In the genomic region with DNA sequence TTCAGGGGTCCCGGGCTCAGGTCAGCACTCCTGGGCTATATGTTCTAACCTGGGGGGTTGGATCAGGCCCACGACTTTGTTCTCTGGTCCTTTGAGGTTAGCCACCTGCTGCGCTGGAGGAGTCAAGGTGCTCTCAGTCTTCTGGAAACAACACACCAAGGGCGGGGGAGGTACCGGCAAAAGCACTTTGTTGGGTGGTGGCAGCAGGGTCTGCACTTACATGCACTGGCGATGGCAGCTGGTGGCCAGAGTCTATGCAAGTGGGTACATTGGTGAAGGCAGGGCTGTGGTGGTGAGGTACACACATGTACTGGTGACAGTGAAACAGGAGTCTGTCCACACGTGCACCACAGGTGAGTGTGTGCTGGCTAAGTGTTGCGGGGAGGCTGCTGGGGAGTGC, we compare ENCODE assay signal across 1 cellular context.
TF ChIP-seq lines count a peak whose summit lies in the region.

No MANE protein-coding gene starts in this region.

TF ChIP-seq in IMR-90, 13 proteins besides CTCF, POLR2A, EP300 and RAD21:
- TF ChIP-seq MAFK (IDR thresholded peaks at IDR 0.05; ENCODE audit: low read depth, low read length) (no peak), USF2 (IDR thresholded peaks at IDR 0.05; ENCODE audit: low read depth, low read length) (no peak), CHD1 (IDR thresholded peaks at IDR 0.05; ENCODE audit: low read depth, low read length) (no peak), CEBPB (IDR thresholded peaks at IDR 0.05; ENCODE audit: low read depth, low read length) (no peak), MXI1 (IDR thresholded peaks at IDR 0.05; ENCODE audit: borderline replicate concordance, low read depth, low read length) (no peak), RFX5 (IDR thresholded peaks at IDR 0.05; ENCODE audit: low read depth, low read length) (no peak), FOS (IDR thresholded peaks at IDR 0.05; ENCODE audit: low read depth, low read length) (no peak), RCOR1 (IDR thresholded peaks at IDR 0.05; ENCODE audit: insufficient replicate concordance, low read length) (no peak), NFE2L2 (IDR thresholded peaks at IDR 0.05; ENCODE audit: low read depth, low read length) (no peak), MAZ (IDR thresholded peaks at IDR 0.05; ENCODE audit: borderline replicate concordance, low read depth, low read length) (no peak), SMC3 (IDR thresholded peaks at IDR 0.05; ENCODE audit: low read depth, low read length) (no peak), BHLHE40 (IDR thresholded peaks at IDR 0.05; ENCODE audit: low read depth, low read length) (no peak)
- TF ChIP-seq, protein P1, sequence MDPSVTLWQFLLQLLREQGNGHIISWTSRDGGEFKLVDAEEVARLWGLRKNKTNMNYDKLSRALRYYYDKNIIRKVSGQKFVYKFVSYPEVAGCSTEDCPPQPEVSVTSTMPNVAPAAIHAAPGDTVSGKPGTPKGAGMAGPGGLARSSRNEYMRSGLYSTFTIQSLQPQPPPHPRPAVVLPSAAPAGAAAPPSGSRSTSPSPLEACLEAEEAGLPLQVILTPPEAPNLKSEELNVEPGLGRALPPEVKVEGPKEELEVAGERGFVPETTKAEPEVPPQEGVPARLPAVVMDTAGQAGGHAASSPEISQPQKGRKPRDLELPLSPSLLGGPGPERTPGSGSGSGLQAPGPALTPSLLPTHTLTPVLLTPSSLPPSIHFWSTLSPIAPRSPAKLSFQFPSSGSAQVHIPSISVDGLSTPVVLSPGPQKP (IDR thresholded peaks at IDR 0.05; ENCODE audit: borderline replicate concordance, low read depth, low read length) = no peak
